1 cellular context compared by ENCODE assay signal in the genomic region with DNA sequence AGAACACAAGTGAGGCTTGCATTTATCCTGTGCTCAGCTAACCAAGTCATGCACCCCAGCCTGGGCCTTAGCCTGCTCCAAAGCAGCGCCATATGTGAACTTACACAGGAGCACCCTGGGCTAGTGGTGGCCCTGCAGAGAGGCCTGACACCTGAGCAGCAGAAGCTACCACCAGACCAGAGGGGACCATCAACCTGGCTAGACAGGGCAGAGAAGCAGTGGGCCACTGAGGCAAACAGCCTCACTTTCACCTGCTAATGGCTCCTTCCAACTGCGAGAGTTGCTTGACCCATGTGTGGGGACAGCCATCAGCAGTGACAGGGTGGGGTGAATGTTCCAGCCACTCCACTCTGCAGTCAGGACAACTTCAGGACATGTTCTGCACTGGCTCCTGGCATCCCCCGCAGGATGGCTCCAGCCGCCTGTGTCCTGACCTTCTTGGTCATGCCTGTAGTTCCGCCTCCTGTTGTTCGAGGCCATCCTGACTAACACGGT.
TF ChIP-seq lines count a peak whose summit lies in the region.

No MANE protein-coding gene starts in this region.

TF ChIP-seq in K562, 482 proteins besides CTCF, POLR2A, EP300 and RAD21:
- TF ChIP-seq ZNF507 (tag; conservative IDR thresholded peaks at IDR 0.05): no peak
- TF ChIP-seq, protein P1, sequence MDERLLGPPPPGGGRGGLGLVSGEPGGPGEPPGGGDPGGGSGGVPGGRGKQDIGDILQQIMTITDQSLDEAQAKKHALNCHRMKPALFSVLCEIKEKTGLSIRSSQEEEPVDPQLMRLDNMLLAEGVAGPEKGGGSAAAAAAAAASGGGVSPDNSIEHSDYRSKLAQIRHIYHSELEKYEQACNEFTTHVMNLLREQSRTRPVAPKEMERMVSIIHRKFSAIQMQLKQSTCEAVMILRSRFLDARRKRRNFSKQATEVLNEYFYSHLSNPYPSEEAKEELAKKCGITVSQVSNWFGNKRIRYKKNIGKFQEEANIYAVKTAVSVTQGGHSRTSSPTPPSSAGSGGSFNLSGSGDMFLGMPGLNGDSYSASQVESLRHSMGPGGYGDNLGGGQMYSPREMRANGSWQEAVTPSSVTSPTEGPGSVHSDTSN (CRISPR knock-in tag; IDR thresholded peaks at IDR 0.05; ENCODE audit: low read depth): no peak
- TF ChIP-seq, protein P1 (tag; conservative IDR thresholded peaks at IDR 0.05; ENCODE audit: low read depth): no peak
